In genomic region chr16:11089504-11090124, GRCh38 we compare ENCODE assay signal across 12 cellular contexts.
DNase-seq lines count a peak whose midpoint lies in the region; ATAC-seq and TF ChIP-seq lines count a peak whose summit lies in the region.
"Had no signal": no experiment of that assay in that cellular context is flagged by ENCODE, and none has a peak within 500 bp of the region (broad histone marks: within the 10 kb centered on the region; RNA-seq: fewer than 3 reads in every experiment).

No MANE protein-coding gene starts in this region.

- POLR2A ChIA-PET in activated naive CD8-positive, alpha-beta T cell treated with anti-CD3 and anti-CD28 coated beads, Interleukin-2, amount 10 ng/mL, durations not matched to agents 7 days and 5 days (lab: Charles Lee), result interaction anchor here (0.9 to 1.9 kb wide), 2 partner anchors 135 to 162 kb away, joined by 3 to 7 read pairs; no protein-coding TSS in a partner anchor

- intact Hi-C loops in left colon (cut with DNase I, micrococcal nuclease), result no loop called here
- intact Hi-C loops in ascending aorta (cut with DNase I), result no loop called here

- no peak for DNase-seq in activated naive CD4-positive, alpha-beta T cell treated with anti-CD3 and anti-CD28 coated beads, Interleukin-2, amount 10 ng/mL, durations not matched to agents 7 days and 5 days
- DNase-seq in activated naive CD4-positive, alpha-beta T cell treated with Interleukin-2 at 50 U/mL for 16 hours, result no peak
- DNase-seq in activated naive CD8-positive, alpha-beta T cell treated with anti-CD3 and anti-CD28 coated beads, Interleukin-2, amount 10 ng/mL, durations not matched to agents 7 days and 5 days, result no peak
- peak; percentile 57 to 63 for DNase-seq in left colon
- DNase-seq in ascending aorta (ENCODE audit: low spot score in 2 of 2), result no peak
- no peak for DNase-seq in NCI-H2029 (lab: John Stamatoyannopoulos, UW)
- no peak for DNase-seq in NCI-H1105 (lab: John Stamatoyannopoulos, UW)
- DNase-seq: gastrocnemius medialis, tibial artery had no signal

- H3K9me3 ChIP-seq in stomach smooth muscle (ENCODE audit: control insufficient read depth in 2 of 2, low read length in 2 of 2) (no peaks in the 10 kb centered on the region), ascending aorta (no peaks in the 10 kb centered on the region)
- H3K9me3 ChIP-seq: gastrocnemius medialis, prostate gland, tibial artery had no signal

- H3K27me3 ChIP-seq in stomach smooth muscle (ENCODE audit: control insufficient read depth in 1 of 2, insufficient read depth in 2 of 2, low read length in 2 of 2) (no peaks in the 10 kb centered on the region), ascending aorta (no peaks in the 10 kb centered on the region)
- H3K27me3 ChIP-seq: gastrocnemius medialis, tibial artery had no signal

- H3K36me3 Mint-ChIP-seq in activated naive CD4-positive, alpha-beta T cell treated with anti-CD3 and anti-CD28 coated beads, Interleukin-2, amount 10 ng/mL, durations not matched to agents 7 days and 5 days, result peaks cover 11% of the 10 kb centered on the region
- H3K36me3 Mint-ChIP-seq in activated naive CD8-positive, alpha-beta T cell treated with anti-CD3 and anti-CD28 coated beads, Interleukin-2, amount 10 ng/mL, durations not matched to agents 7 days and 5 days, result peaks cover 13% of the 10 kb centered on the region

- no peak for ATAC-seq in activated naive CD8-positive, alpha-beta T cell treated with anti-CD3 and anti-CD28 coated beads, Interleukin-2, amount 10 ng/mL, durations not matched to agents 7 days and 5 days (ENCODE audit: low read depth)
- peak; percentile 90 for ATAC-seq in left colon
- ATAC-seq: gastrocnemius medialis had no signal

- peak overlapping the region; percentile 84 for H3K27ac Mint-ChIP-seq in activated naive CD4-positive, alpha-beta T cell treated with anti-CD3 and anti-CD28 coated beads, Interleukin-2, amount 10 ng/mL, durations not matched to agents 7 days and 5 days
- peak overlapping the region; percentile 85 for H3K27ac Mint-ChIP-seq in activated naive CD8-positive, alpha-beta T cell treated with anti-CD3 and anti-CD28 coated beads, Interleukin-2, amount 10 ng/mL, durations not matched to agents 7 days and 5 days

- CTCF ChIA-PET in activated naive CD4-positive, alpha-beta T cell treated with anti-CD3 and anti-CD28 coated beads, Interleukin-2, amount 10 ng/mL, durations not matched to agents 7 days and 5 days (lab: Charles Lee), result no interaction called here

- H3K4me3 ChIP-seq in stomach smooth muscle (ENCODE audit: low read length in 2 of 2) (peak overlapping the region in 1 of 2 donors; percentile 49), ascending aorta (no peak overlapping the region)
- H3K4me3 ChIP-seq: gastrocnemius medialis, prostate gland, tibial artery had no signal

- no peaks in the 10 kb centered on the region for H3K9me3 Mint-ChIP-seq in activated naive CD4-positive, alpha-beta T cell treated with anti-CD3 and anti-CD28 coated beads, Interleukin-2, amount 10 ng/mL, durations not matched to agents 7 days and 5 days
- no peaks in the 10 kb centered on the region for H3K9me3 Mint-ChIP-seq in activated naive CD8-positive, alpha-beta T cell treated with anti-CD3 and anti-CD28 coated beads, Interleukin-2, amount 10 ng/mL, durations not matched to agents 7 days and 5 days
- H3K9me3 Mint-ChIP-seq: central memory CD8-positive, alpha-beta T cell had no signal

- H3K4me1 Mint-ChIP-seq in activated naive CD4-positive, alpha-beta T cell treated with anti-CD3 and anti-CD28 coated beads, Interleukin-2, amount 10 ng/mL, durations not matched to agents 7 days and 5 days, result peaks cover 79% of the 10 kb centered on the region
- H3K4me1 Mint-ChIP-seq in activated naive CD8-positive, alpha-beta T cell treated with anti-CD3 and anti-CD28 coated beads, Interleukin-2, amount 10 ng/mL, durations not matched to agents 7 days and 5 days, result peaks cover 56% of the 10 kb centered on the region

- H3K4me1 ChIP-seq in stomach smooth muscle (ENCODE audit: control insufficient read depth, insufficient read depth, low read length), result peaks cover 69% of the 10 kb centered on the region
- peaks cover 4% of the 10 kb centered on the region in 2 donors for H3K4me1 ChIP-seq in ascending aorta
- H3K4me1 ChIP-seq: prostate gland had no signal

- H3K36me3 ChIP-seq in stomach smooth muscle (ENCODE audit: control insufficient read depth in 2 of 2, insufficient read depth in 2 of 2, low read length in 2 of 2) (no peaks in the 10 kb centered on the region), ascending aorta (peaks cover 0 to 12% of the 10 kb centered on the region in 2 donors)
- H3K36me3 ChIP-seq: gastrocnemius medialis, prostate gland had no signal

- H3K4me3 Mint-ChIP-seq in activated naive CD4-positive, alpha-beta T cell treated with anti-CD3 and anti-CD28 coated beads, Interleukin-2, amount 10 ng/mL, durations not matched to agents 7 days and 5 days, result no peak overlapping the region
- no peak overlapping the region for H3K4me3 Mint-ChIP-seq in activated naive CD8-positive, alpha-beta T cell treated with anti-CD3 and anti-CD28 coated beads, Interleukin-2, amount 10 ng/mL, durations not matched to agents 7 days and 5 days
- H3K4me3 Mint-ChIP-seq: central memory CD8-positive, alpha-beta T cell had no signal

- no peaks in the 10 kb centered on the region for H3K27me3 Mint-ChIP-seq in activated naive CD4-positive, alpha-beta T cell treated with anti-CD3 and anti-CD28 coated beads, Interleukin-2, amount 10 ng/mL, durations not matched to agents 7 days and 5 days
- no peaks in the 10 kb centered on the region for H3K27me3 Mint-ChIP-seq in activated naive CD8-positive, alpha-beta T cell treated with anti-CD3 and anti-CD28 coated beads, Interleukin-2, amount 10 ng/mL, durations not matched to agents 7 days and 5 days
- H3K27me3 Mint-ChIP-seq: central memory CD8-positive, alpha-beta T cell had no signal

- H3K27ac ChIP-seq in stomach smooth muscle (ENCODE audit: low read length) (peak overlapping the region; percentile 78), ascending aorta (no peak overlapping the region)
- H3K27ac ChIP-seq: gastrocnemius medialis, prostate gland, tibial artery had no signal

- no peak for TF ChIP-seq CTCF in ascending aorta (IDR thresholded peaks at IDR 0.05)

- no peak overlapping the region for H3K9ac ChIP-seq in stomach smooth muscle (ENCODE audit: low read length in 2 of 2)

Comparison
In these comparisons a context has a peak if more than half of its experiments do, and no peak if none do; other contexts are left out.
1. DNase-seq: peak in left colon (2 of 2); none in activated naive CD4-positive, alpha-beta T cell treated with anti-CD3 and anti-CD28 coated beads, Interleukin-2, amount 10 ng/mL, durations not matched to agents 7 days and 5 days (single experiment), activated naive CD4-positive, alpha-beta T cell treated with Interleukin-2 at 50 U/mL for 16 hours (single experiment), activated naive CD8-positive, alpha-beta T cell treated with anti-CD3 and anti-CD28 coated beads, Interleukin-2, amount 10 ng/mL, durations not matched to agents 7 days and 5 days (single experiment), ascending aorta (0 of 2), NCI-H2029 (single experiment) and NCI-H1105 (single experiment).